ENCODE assay signal across 19 cellular contexts in genomic region chr2:231364061-231364460, GRCh38. TPM values are rescaled to one million over a fixed set of nuclear protein-coding genes. Genes with fewer than 3 reads are reported as not detected.
"Had no signal": no experiment of that assay in that cellular context is flagged by ENCODE, and none has a peak within 500 bp of the region (broad histone marks: within the 10 kb centered on the region; RNA-seq: fewer than 3 reads in every experiment).

No MANE protein-coding gene starts in this region.

- DNase-seq: activated CD4-positive, alpha-beta T cell treated with anti-CD3 and anti-CD28 coated beads, Interleukin-2, amount 10 ng/mL, durations not matched to agents 7 days and 5 days; activated CD8-positive, alpha-beta T cell treated with anti-CD3 and anti-CD28 coated beads, Interleukin-2, amount 10 ng/mL, durations not matched to agents 7 days and 5 days; activated naive CD4-positive, alpha-beta T cell treated with anti-CD3 and anti-CD28 coated beads for 36 hours; activated naive CD8-positive, alpha-beta T cell treated with anti-CD3 and anti-CD28 coated beads, Interleukin-2, amount 50 U/mL, for 24 hours; activated T-cell treated with anti-CD3 and anti-CD28 coated beads, Interleukin-2, amount 50 U/mL, for 24 hours; brain microvascular endothelial cell; central memory CD4-positive, alpha-beta T cell; colonic mucosa; gastrocnemius medialis; kidney glomerular epithelial cell; left ventricle myocardium inferior; naive thymus-derived CD4-positive, alpha-beta T cell; stimulated activated naive B cell treated with anti-CD40 and anti-IgM and Interleukin-4, amounts not matched to agents 10 μg/mL and 1 μg/mL and 100 μg/mL, for 72 hours; T1000 had no signal

- ATAC-seq: activated CD8-positive, alpha-beta T cell treated with anti-CD3 and anti-CD28 coated beads, Interleukin-2, amount 10 ng/mL, durations not matched to agents 7 days and 5 days; activated naive CD8-positive, alpha-beta T cell treated with anti-CD3 and anti-CD28 coated beads, Interleukin-2, amount 50 U/mL, for 24 hours; gastrocnemius medialis; naive thymus-derived CD4-positive, alpha-beta T cell; stimulated activated naive B cell treated with anti-CD40 and anti-IgM and Interleukin-4, amounts not matched to agents 10 μg/mL and 1 μg/mL and 100 μg/mL, for 72 hours had no signal

- H3K4me1 ChIP-seq: colonic mucosa, gastrocnemius medialis, pancreas, right lobe of liver had no signal

- FAIRE-seq: endometrium, pancreas, urothelium cell line had no signal

- H3K27me3 ChIP-seq: brain microvascular endothelial cell, colonic mucosa, gastrocnemius medialis, pancreas, right lobe of liver had no signal

- H3K9me3 ChIP-seq: colonic mucosa, gastrocnemius medialis, left ventricle myocardium inferior, pancreas, right lobe of liver had no signal

- H3K27ac ChIP-seq: gastrocnemius medialis, pancreas, right lobe of liver had no signal

- H3K36me3 ChIP-seq: brain microvascular endothelial cell, colonic mucosa, gastrocnemius medialis, left ventricle myocardium inferior, pancreas, right lobe of liver had no signal

- H3K4me3 ChIP-seq: colonic mucosa, gastrocnemius medialis, left ventricle myocardium inferior, pancreas, right lobe of liver had no signal

RNA-seq across cellular contexts. Expression of gene B3GNT7, which starts 31.4 kb away (rescaled TPM):
- total RNA-seq: activated CD4-positive, alpha-beta T cell treated with anti-CD3 and anti-CD28 coated beads, Interleukin-2, amount 10 ng/mL, durations not matched to agents 7 days and 5 days; activated naive CD4-positive, alpha-beta T cell treated with anti-CD3 and anti-CD28 coated beads for 36 hours; T-helper 1 cell treated with Interleukin-12 subunit alpha and Interleukin-12 subunit beta and Interleukin-4 antibody, amounts not matched to agents 30 ng/mL and 1 ng/mL, for 36 hours had no signal
- polyA plus RNA-seq: naive thymus-derived CD4-positive, alpha-beta T cell had no signal
